In genomic region chr2:177394622-177395021, GRCh38 we compare ENCODE assay signal across 16 cellular contexts. TPM values are rescaled to one million over a fixed set of nuclear protein-coding genes. Genes with fewer than 3 reads are reported as not detected.
A peak's percentile ranks its signal among the peaks of the same experiment; 100 is the strongest.
DNase-seq lines count a peak whose midpoint lies in the region; ATAC-seq, FAIRE-seq and TF ChIP-seq lines count a peak whose summit lies in the region.
"Had no signal": no experiment of that assay in that cellular context is flagged by ENCODE, and none has a peak within 500 bp of the region (broad histone marks: within the 10 kb centered on the region; RNA-seq: fewer than 3 reads in every experiment).

No MANE protein-coding gene starts in this region.

- H3K27me3 Mint-ChIP-seq in activated T-cell treated with anti-CD3 and anti-CD28 coated beads, Interleukin-2, amount 50 U/mL, for 4 hours (ENCODE audit: low read depth) = no peaks in the 10 kb centered on the region

- H3K27me3 ChIP-seq in OCI-LY3 (ENCODE audit: low read depth, low read length) = no peaks in the 10 kb centered on the region
- no peaks in the 10 kb centered on the region for H3K27me3 ChIP-seq in endothelial cell of umbilical vein (ENCODE audit: control insufficient read depth in 2 of 2, insufficient read depth in 2 of 2, low read length in 2 of 2)

- no peaks in the 10 kb centered on the region for H3K9me1 ChIP-seq in endothelial cell of umbilical vein (replicated peaks; ENCODE audit: control insufficient read depth, extremely low read depth, insufficient read depth, low read length)

- H3K79me2 ChIP-seq in OCI-LY3 (ENCODE audit: low read length) (peaks cover 72% of the 10 kb centered on the region), endothelial cell of umbilical vein (ENCODE audit: control insufficient read depth, insufficient read depth, low read length) (peaks cover 65% of the 10 kb centered on the region)

- peaks cover 66% of the 10 kb centered on the region for H3K4me1 Mint-ChIP-seq in activated T-cell treated with anti-CD3 and anti-CD28 coated beads, Interleukin-2, amount 50 U/mL, for 4 hours (ENCODE audit: low read depth)
- H3K4me1 Mint-ChIP-seq in stimulated activated effector memory CD8-positive, alpha-beta T cell treated with anti-CD3 and anti-CD28 coated beads, Interleukin-12 subunit alpha, Interleukin-12 subunit beta, amount 100 ng/mL, for 72 hours = peaks cover 59% of the 10 kb centered on the region

- CTCF ChIA-PET in endothelial cell of umbilical vein (lab: Charles Lee) = interaction anchor here (2.1 to 4.3 kb wide), 3 partner anchors 11 to 230 kb away, joined by 9 to 15 read pairs (median 14); no protein-coding TSS in a partner anchor

- H4K20me1 ChIP-seq in OCI-LY3 (ENCODE audit: insufficient read depth, low read length) = peaks cover 30% of the 10 kb centered on the region
- no peaks in the 10 kb centered on the region for H4K20me1 ChIP-seq in endothelial cell of umbilical vein (replicated peaks; ENCODE audit: control insufficient read depth, extremely low read depth, insufficient read depth, low read length)

- H3K4me1 ChIP-seq in OCI-LY3 (ENCODE audit: low read length) = peaks cover 29% of the 10 kb centered on the region
- peaks cover 69% of the 10 kb centered on the region for H3K4me1 ChIP-seq in endothelial cell of umbilical vein (ENCODE audit: control insufficient read depth, extremely low read depth, insufficient read depth, low read length)

- H3K9me3 Mint-ChIP-seq in activated T-cell treated with anti-CD3 and anti-CD28 coated beads, Interleukin-2, amount 50 U/mL, for 4 hours = no peaks in the 10 kb centered on the region
- H3K9me3 Mint-ChIP-seq in stimulated activated effector memory CD8-positive, alpha-beta T cell treated with anti-CD3 and anti-CD28 coated beads, Interleukin-12 subunit alpha, Interleukin-12 subunit beta, amount 100 ng/mL, for 72 hours = no peaks in the 10 kb centered on the region

- dilution Hi-C loops in endothelial cell of umbilical vein (cut with MboI; ENCODE audit: extremely low pct_ligation_motif_present, low sequenced_read_pairs) = loop anchor here (10.0 kb wide), 1 partner anchor 230 kb away; no protein-coding TSS in a partner anchor

- intact Hi-C loops in endothelial cell of umbilical vein (cut with micrococcal nuclease) = loop anchor here (5.0 kb wide), 1 partner anchor 152 kb away; no protein-coding TSS in a partner anchor
- intact Hi-C loops in left cardiac atrium (cut with DNase I) = no loop called here

- FAIRE-seq in endothelial cell of umbilical vein (lab: Jason Lieb, UNC) = no peak
- FAIRE-seq: RCC 7860 had no signal

- BruUV-seq in endothelial cell of umbilical vein (replicated peaks; lab: Mats Ljungman, UMichigan) = no TSS peak

- no peak overlapping the region for H2AFZ ChIP-seq in OCI-LY3 (ENCODE audit: low read depth, low read length)
- H2AFZ ChIP-seq in endothelial cell of umbilical vein (ENCODE audit: low read depth, low read length) = no peak overlapping the region
- H2AFZ ChIP-seq: GM23248 had no signal

- H3K27ac Mint-ChIP-seq in stimulated activated effector memory CD8-positive, alpha-beta T cell treated with anti-CD3 and anti-CD28 coated beads, Interleukin-12 subunit alpha, Interleukin-12 subunit beta, amount 100 ng/mL, for 72 hours = no peak overlapping the region

- H3K36me3 ChIP-seq in OCI-LY3 (replicated peaks; ENCODE audit: low read depth, low read length) = no peaks in the 10 kb centered on the region
- no peaks in the 10 kb centered on the region for H3K36me3 ChIP-seq in endothelial cell of umbilical vein (ENCODE audit: control insufficient read depth in 2 of 2, extremely low read depth in 1 of 2, insufficient read depth in 2 of 2, low read length in 2 of 2)

- TF ChIP-seq POLR2A in endothelial cell of umbilical vein (IDR thresholded peaks at IDR 0.05; ENCODE audit: low read depth, low read length) = no peak

- H3K4me3 ChIP-seq in OCI-LY3 (ENCODE audit: low read length) = peak overlapping the region; percentile 94; the same call in 1 of the 2 replicates
- H3K4me3 ChIP-seq in endothelial cell of umbilical vein (replicated peaks in 1 of 3; ENCODE audit: insufficient read depth in 1 of 3, low read depth in 1 of 3, low read length in 3 of 3) = peak overlapping the region in 1 of 3 experiments; percentile 99

- H3K9ac ChIP-seq in OCI-LY3 (ENCODE audit: low read length) (no peak overlapping the region), endothelial cell of umbilical vein (replicated peaks; ENCODE audit: extremely low read depth, insufficient read depth, low read length) (no peak overlapping the region)
- H3K9ac ChIP-seq: GM23248 had no signal

- no peak for ATAC-seq in activated T-cell treated with anti-CD3 and anti-CD28 coated beads, Interleukin-2, amount 50 U/mL, for 4 hours
- ATAC-seq in stimulated activated effector memory CD8-positive, alpha-beta T cell treated with anti-CD3 and anti-CD28 coated beads, Interleukin-12 subunit alpha, Interleukin-12 subunit beta, amount 100 ng/mL, for 72 hours = no peak
- no peak for ATAC-seq in left cardiac atrium
- no peak for ATAC-seq in GM21619 (IDR thresholded peaks at IDR 0.05; ENCODE audit: unreplicated experiment)
- ATAC-seq: right cardiac atrium had no signal

- H3K9me3 ChIP-seq in OCI-LY3 (ENCODE audit: insufficient read depth, low read length) = no peaks in the 10 kb centered on the region
- H3K9me3 ChIP-seq in endothelial cell of umbilical vein (replicated peaks; ENCODE audit: control insufficient read depth, insufficient read depth, low read length) = no peaks in the 10 kb centered on the region

- H3K4me3 Mint-ChIP-seq in activated T-cell treated with anti-CD3 and anti-CD28 coated beads, Interleukin-2, amount 50 U/mL, for 4 hours = peak overlapping the region; percentile 87
- H3K4me3 Mint-ChIP-seq in stimulated activated effector memory CD8-positive, alpha-beta T cell treated with anti-CD3 and anti-CD28 coated beads, Interleukin-12 subunit alpha, Interleukin-12 subunit beta, amount 100 ng/mL, for 72 hours = peak overlapping the region; percentile 84

- peaks cover 10% of the 10 kb centered on the region for H3K36me3 Mint-ChIP-seq in activated T-cell treated with anti-CD3 and anti-CD28 coated beads, Interleukin-2, amount 50 U/mL, for 4 hours (ENCODE audit: insufficient read depth)
- peaks cover 11% of the 10 kb centered on the region for H3K36me3 Mint-ChIP-seq in stimulated activated effector memory CD8-positive, alpha-beta T cell treated with anti-CD3 and anti-CD28 coated beads, Interleukin-12 subunit alpha, Interleukin-12 subunit beta, amount 100 ng/mL, for 72 hours

- no peak for TF ChIP-seq CTCF in OCI-LY3 (IDR thresholded peaks at IDR 0.05; ENCODE audit: low read depth, low read length)
- TF ChIP-seq CTCF in endothelial cell of umbilical vein (IDR thresholded peaks at IDR 0.05; ENCODE audit: extremely low read depth in 1 of 2, insufficient read depth in 1 of 2, low read depth in 1 of 2, low read length in 2 of 2) = no peak

- DNase-seq in activated T-cell treated with anti-CD3 and anti-CD28 coated beads, Interleukin-2, amount 50 U/mL, for 4 hours = no peak
- DNase-seq in activated T-cell treated with anti-CD3 and anti-CD28 coated beads for 4 hours = no peak
- DNase-seq in endothelial cell of umbilical vein (ENCODE audit: low read depth, low spot score) = no peak
- DNase-seq in stimulated activated effector memory CD8-positive, alpha-beta T cell treated with anti-CD3 and anti-CD28 coated beads, Interleukin-12 subunit alpha, Interleukin-12 subunit beta, amount 100 ng/mL, for 72 hours (ENCODE audit: low spot score in 2 of 2) = no peak
- no peak for DNase-seq in left cardiac atrium
- DNase-seq in KG1 (lab: John Stamatoyannopoulos, UW) = no peak
- DNase-seq: activated CD4-positive, CD25-positive, alpha-beta regulatory T cell; anterior cingulate cortex; effector memory CD4-positive, alpha-beta T cell; GM23248; head of caudate nucleus; NCI-H2107; right cardiac atrium had no signal

- POLR2A ChIA-PET in endothelial cell of umbilical vein (lab: Charles Lee) = no interaction called here

- H3K4me2 ChIP-seq in OCI-LY3 (ENCODE audit: low read length) = peak overlapping the region; percentile 80
- peak overlapping the region; percentile 93 for H3K4me2 ChIP-seq in endothelial cell of umbilical vein (ENCODE audit: insufficient read depth, low read length)

- H3K27ac ChIP-seq in OCI-LY3 (ENCODE audit: low read length) (no peak overlapping the region), endothelial cell of umbilical vein (ENCODE audit: insufficient read depth, low read depth, low read length) (peak overlapping the region; percentile 82)
- H3K27ac ChIP-seq: GM23248 had no signal

TF ChIP-seq in endothelial cell of umbilical vein, 7 proteins besides CTCF, POLR2A, EP300 and RAD21:
- TF ChIP-seq POLR2AphosphoS5 (IDR thresholded peaks at IDR 0.05; ENCODE audit: insufficient read depth, low read depth, low read length) (no peak), JUN (IDR thresholded peaks at IDR 0.05; ENCODE audit: borderline replicate concordance, insufficient read depth, insufficient read length, low read depth) (no peak), GATA2 (IDR thresholded peaks at IDR 0.05; ENCODE audit: insufficient read depth, insufficient read length, low read depth, low read length) (no peak), MAX (IDR thresholded peaks at IDR 0.05; ENCODE audit: insufficient read depth, insufficient read length) (no peak), MYC (IDR thresholded peaks at IDR 0.05; ENCODE audit: low read depth, low read length) (no peak), FOS (IDR thresholded peaks at IDR 0.05; ENCODE audit: borderline replicate concordance, insufficient read depth, low read length) (no peak), EZH2 (IDR thresholded peaks at IDR 0.05; ENCODE audit: borderline replicate concordance, low read depth, low read length, severe bottlenecking) (no peak)
TF ChIP-seq in endothelial cell of umbilical vein: peak in this region for 0.

RNA-seq across cellular contexts. Expression of gene AGPS, which starts 2.0 kb away (rescaled TPM):
- total RNA-seq in activated T-cell treated with anti-CD3 and anti-CD28 coated beads, Interleukin-2, amount 50 U/mL, for 4 hours = 10 to 100 TPM; 73.1 to 80.1 (median 73.7) TPM
- 88.8 and 96.5 TPM in 2 replicates for total RNA-seq in endothelial cell of umbilical vein
- 7.5 and 10.1 TPM in 2 replicates for polyA plus RNA-seq in endothelial cell of umbilical vein
- 16.6 and 17.8 TPM in 2 replicates for polyA plus RNA-seq in endothelial cell of umbilical vein (2011; cell fraction: cytosol; rRNA removed)
- polyA plus RNA-seq in endothelial cell of umbilical vein (2011; cell fraction: nucleus; rRNA removed) = 16.1 and 29.2 TPM in 2 replicates
- 47.9 and 71.7 TPM in 2 replicates for polyA plus RNA-seq in endothelial cell of umbilical vein (2012)
- 28.9 and 33.3 TPM in 2 replicates for polyA minus RNA-seq in endothelial cell of umbilical vein
- polyA minus RNA-seq in endothelial cell of umbilical vein (2011; cell fraction: cytosol; rRNA and poly(A)+ RNA removed) = 32.8 TPM
- polyA minus RNA-seq in endothelial cell of umbilical vein (2011; cell fraction: nucleus; rRNA and poly(A)+ RNA removed) = 60.9 and 96.6 TPM in 2 replicates
- total RNA-seq in left cardiac atrium = 10 to 100 TPM; 25.9 to 27.4 TPM
